In genomic region chr18:26362021-26362420, GRCh38 we compare ENCODE assay signal across 2 cellular contexts.
A peak's percentile ranks its signal among the peaks of the same experiment; 100 is the strongest.
TF ChIP-seq lines count a peak whose summit lies in the region.

No MANE protein-coding gene starts in this region.

TF ChIP-seq in HepG2, 621 proteins besides CTCF, POLR2A, EP300 and RAD21:
- TF ChIP-seq REXO4 (CRISPR knock-in tag; IDR thresholded peaks at IDR 0.05; ENCODE audit: borderline replicate concordance) (no peak), ZNF629 (CRISPR knock-in tag; conservative IDR thresholded peaks at IDR 0.05) (peak; percentile 88), DPF2 (CRISPR knock-in tag; IDR thresholded peaks at IDR 0.05; ENCODE audit: borderline replicate concordance, low read depth) (no peak), FOSL2 (CRISPR knock-in tag; IDR thresholded peaks at IDR 0.05) (no peak), ELK4 (CRISPR knock-in tag; IDR thresholded peaks at IDR 0.05; ENCODE audit: borderline replicate concordance) (no peak), ZNF354B (CRISPR knock-in tag; IDR thresholded peaks at IDR 0.05) (no peak), MAF1 (CRISPR knock-in tag; IDR thresholded peaks at IDR 0.05; ENCODE audit: borderline replicate concordance) (no peak), EED (CRISPR knock-in tag; IDR thresholded peaks at IDR 0.05) (no peak), KDM3A (CRISPR knock-in tag; IDR thresholded peaks at IDR 0.05; ENCODE audit: low read depth) (no peak)
TF ChIP-seq in HepG2: peak in this region for 1.

TF ChIP-seq in K562, 482 proteins besides CTCF, POLR2A, EP300 and RAD21:
- TF ChIP-seq COPS2 (conservative IDR thresholded peaks at IDR 0.05) (no peak), MBD2 (IDR thresholded peaks at IDR 0.05; ENCODE audit: borderline replicate concordance, low read depth) (no peak), ADNP (tag; IDR thresholded peaks at IDR 0.05) (peak; percentile 91), HDAC6 (IDR thresholded peaks at IDR 0.05; ENCODE audit: low read depth, low read length) (no peak), ZBTB8A (IDR thresholded peaks at IDR 0.05; ENCODE audit: partially characterized antibody) (no peak), ZNF445 (CRISPR knock-in tag; IDR thresholded peaks at IDR 0.05; ENCODE audit: low read depth) (no peak), HIVEP1 (CRISPR knock-in tag; IDR thresholded peaks at IDR 0.05) (no peak), GMEB1 (CRISPR knock-in tag; IDR thresholded peaks at IDR 0.05) (no peak), BCOR (IDR thresholded peaks at IDR 0.05) (peak; percentile 93), ZNF12 (CRISPR knock-in tag; IDR thresholded peaks at IDR 0.05) (no peak), ZNF121 (CRISPR knock-in tag; conservative IDR thresholded peaks at IDR 0.05) (no peak), ZNF655 (CRISPR knock-in tag; IDR thresholded peaks at IDR 0.05) (no peak), CHAMP1 (IDR thresholded peaks at IDR 0.05) (no peak), ZNF23 (CRISPR knock-in tag; IDR thresholded peaks at IDR 0.05) (no peak), SMAD3 (CRISPR knock-in tag; conservative IDR thresholded peaks at IDR 0.05) (no peak), TOE1 (IDR thresholded peaks at IDR 0.05; ENCODE audit: borderline replicate concordance) (no peak), TOE1 (CRISPR knock-in tag; IDR thresholded peaks at IDR 0.05; ENCODE audit: borderline replicate concordance, low read depth) (no peak), CHD4 (IDR thresholded peaks at IDR 0.05; ENCODE audit: insufficient read depth, insufficient replicate concordance, low read depth, low read length, poor library complexity, severe bottlenecking) (peak; percentile 46), ZNF253 (CRISPR knock-in tag; conservative IDR thresholded peaks at IDR 0.05) (no peak), DLX4 (CRISPR knock-in tag; IDR thresholded peaks at IDR 0.05) (no peak), MECOM (CRISPR knock-in tag; IDR thresholded peaks at IDR 0.05) (no peak), ZNF398 (CRISPR knock-in tag; IDR thresholded peaks at IDR 0.05) (no peak), RBM25 (IDR thresholded peaks at IDR 0.05; ENCODE audit: low read depth, low read length, severe bottlenecking) (peak; percentile 98), HMGN3 (IDR thresholded peaks at IDR 0.05; ENCODE audit: borderline replicate concordance, extremely low read depth, insufficient read length, low read depth, low read length) (no peak), ZBED1 (IDR thresholded peaks at IDR 0.05) (no peak), TAF15 (IDR thresholded peaks at IDR 0.05; ENCODE audit: low read depth, low read length) (no peak), CREB5 (CRISPR knock-in tag; IDR thresholded peaks at IDR 0.05) (no peak), HDAC2 (IDR thresholded peaks at IDR 0.05) (peak; percentile 52; the same call in 1 of the 2 replicates), RCOR1 (IDR thresholded peaks at IDR 0.05; ENCODE audit: borderline replicate concordance in 1 of 2, low read depth in 2 of 2, low read length in 2 of 2) (peak in 1 of 2 experiments; percentile 62; a peak in 2 of 4 replicates), KDM1A (IDR thresholded peaks at IDR 0.05) (peak; percentile 20 to 70; a peak in 3 of 4 replicates), TSC22D4 (tag; IDR thresholded peaks at IDR 0.05) (no peak), ZNF449 (CRISPR knock-in tag; IDR thresholded peaks at IDR 0.05) (no peak), SETDB1 (IDR thresholded peaks at IDR 0.05; ENCODE audit: low read length) (no peak), KHSRP (IDR thresholded peaks at IDR 0.05) (no peak), SMARCE1 (IDR thresholded peaks at IDR 0.05) (no peak), MEF2D (tag; conservative IDR thresholded peaks at IDR 0.05; ENCODE audit: low read depth) (no peak), U2AF1 (optimal IDR thresholded peaks at IDR 0.05; ENCODE audit: low read depth, low read length) (no peak), EZH2 (IDR thresholded peaks at IDR 0.05; ENCODE audit: borderline replicate concordance, low read depth, low read length) (no peak), OTX1 (CRISPR knock-in tag; IDR thresholded peaks at IDR 0.05) (no peak), PHF20 (IDR thresholded peaks at IDR 0.05; ENCODE audit: partially characterized antibody) (no peak), E2F8 (IDR thresholded peaks at IDR 0.05; ENCODE audit: low read depth, partially characterized antibody) (no peak), NELFE (IDR thresholded peaks at IDR 0.05; ENCODE audit: insufficient read depth, insufficient read length) (no peak), CEBPZ (IDR thresholded peaks at IDR 0.05; ENCODE audit: borderline replicate concordance, low read depth, low read length) (no peak), CTBP1 (IDR thresholded peaks at IDR 0.05; ENCODE audit: borderline replicate concordance) (no peak), SMARCA5 (IDR thresholded peaks at IDR 0.05) (0 out of 2 replicates have a peak, but pooled peaks have one; percentile 35), ZNF76 (CRISPR knock-in tag; IDR thresholded peaks at IDR 0.05; ENCODE audit: borderline replicate concordance) (no peak), FIP1L1 (IDR thresholded peaks at IDR 0.05; ENCODE audit: low read depth, low read length, poor library complexity, severe bottlenecking) (no peak)
